Comparison of ENCODE assay signal across 8 cellular contexts in the genomic region with DNA sequence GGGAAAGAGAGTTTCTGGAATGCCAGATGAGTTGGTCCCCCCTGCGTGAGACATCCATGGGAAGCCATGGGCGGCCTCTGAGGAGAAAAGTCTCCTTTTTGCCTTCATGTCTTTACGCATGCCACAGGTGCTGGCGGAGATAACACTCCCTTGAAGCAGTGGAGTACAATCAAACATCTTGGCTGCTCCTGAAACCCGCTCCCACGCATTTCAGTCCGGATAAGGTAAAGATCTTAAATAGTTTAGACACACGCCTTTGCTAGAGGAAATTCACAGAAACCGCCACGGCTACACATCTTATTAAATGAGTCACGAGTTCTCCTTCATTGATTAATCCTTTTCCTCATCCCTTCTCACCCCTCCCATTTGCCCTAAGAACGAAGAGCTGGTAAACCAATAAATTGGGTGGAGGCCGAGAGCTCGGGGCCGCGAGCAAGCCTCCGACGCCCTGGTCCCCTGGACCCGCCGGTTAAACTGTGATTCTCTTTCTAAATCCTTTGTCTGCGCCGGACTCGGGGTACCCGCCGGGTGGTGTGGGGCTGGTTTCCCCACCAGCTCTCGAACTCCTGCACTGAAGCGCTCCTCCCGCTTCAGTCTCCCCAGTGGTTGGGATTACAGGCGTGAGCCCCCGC. TPM values are rescaled to one million over a fixed set of nuclear protein-coding genes. Genes with fewer than 3 reads are reported as not detected.
A peak's percentile ranks its signal among the peaks of the same experiment; 100 is the strongest.
DNase-seq lines count a peak whose midpoint lies in the region; ATAC-seq, FAIRE-seq and TF ChIP-seq lines count a peak whose summit lies in the region.

No MANE protein-coding gene starts in this region.

- H3K36me3 ChIP-seq in mesodermal cell (ENCODE audit: control insufficient read depth, insufficient read depth, low read length): no peaks in the 10 kb centered on the region

- no peaks in the 10 kb centered on the region for H3K9me3 Mint-ChIP-seq in stimulated activated naive CD8-positive, alpha-beta T cell treated with anti-CD3 and anti-CD28 coated beads, Interleukin-15, amount 100 ng/mL, for 72 hours

- peak; percentile 87 for DNase-seq in NCI-H82 (lab: John Stamatoyannopoulos, UW)
- DNase-seq in cardiac fibroblast (ENCODE audit: low read depth in 2 of 2): no peak
- no peak for DNase-seq in stimulated activated naive CD8-positive, alpha-beta T cell treated with anti-CD3 and anti-CD28 coated beads, Interleukin-15, amount 100 ng/mL, for 72 hours
- DNase-seq in KBM-7: no peak
- no peak for DNase-seq in cortex of kidney (lab: John Stamatoyannopoulos, UW)
- DNase-seq in frontal cortex (ENCODE audit: low spot score in 2 of 2): no peak

- peak overlapping the region; percentile 66 to 87 for H3K4me3 Mint-ChIP-seq in stimulated activated naive CD8-positive, alpha-beta T cell treated with anti-CD3 and anti-CD28 coated beads, Interleukin-15, amount 100 ng/mL, for 72 hours

- peaks cover 4% of the 10 kb centered on the region for H3K9me3 ChIP-seq in mesodermal cell (ENCODE audit: control insufficient read depth, low read length)

- H3K4me3 ChIP-seq in cardiac fibroblast (replicated peaks in 1 of 2; ENCODE audit: low read depth in 2 of 2, low read length in 2 of 2): peak overlapping the region; percentile 51 to 56
- H3K4me3 ChIP-seq in mesodermal cell (ENCODE audit: extremely low read depth, insufficient read depth, low read length, poor library complexity, severe bottlenecking): peak overlapping the region; percentile 58

- H3K27ac Mint-ChIP-seq in stimulated activated naive CD8-positive, alpha-beta T cell treated with anti-CD3 and anti-CD28 coated beads, Interleukin-15, amount 100 ng/mL, for 72 hours: peak overlapping the region in 1 of 2 donors; percentile 7

- H3K4me1 Mint-ChIP-seq in stimulated activated naive CD8-positive, alpha-beta T cell treated with anti-CD3 and anti-CD28 coated beads, Interleukin-15, amount 100 ng/mL, for 72 hours: peaks cover 7% of the 10 kb centered on the region

- peaks cover 8% of the 10 kb centered on the region for H3K4me1 ChIP-seq in mesodermal cell (ENCODE audit: control insufficient read depth, insufficient read depth, low read length, poor library complexity, severe bottlenecking)

- no peak for FAIRE-seq in frontal cortex (lab: Jason Lieb, UNC)

- TF ChIP-seq CTCF in 22Rv1 (IDR thresholded peaks at IDR 0.05) (no peak), cardiac fibroblast (IDR thresholded peaks at IDR 0.05; ENCODE audit: low read depth, low read length) (no peak)

- 37 to 49% methylated on average over 17 to 28 of the region's 30 CpGs for WGBS in mesodermal cell (ENCODE audit: insufficient coverage in 2 of 2), 2 experiments

- peaks cover 68% of the 10 kb centered on the region for H3K27me3 Mint-ChIP-seq in stimulated activated naive CD8-positive, alpha-beta T cell treated with anti-CD3 and anti-CD28 coated beads, Interleukin-15, amount 100 ng/mL, for 72 hours

- ATAC-seq in stimulated activated naive CD8-positive, alpha-beta T cell treated with anti-CD3 and anti-CD28 coated beads, Interleukin-15, amount 100 ng/mL, for 72 hours: peak; percentile 39

- peak overlapping the region; percentile 54 for H3K27ac ChIP-seq in 22Rv1
- H3K27ac ChIP-seq in mesodermal cell (ENCODE audit: low read depth, low read length, severe bottlenecking): no peak overlapping the region

- in situ Hi-C loops in KBM-7 (cut with MboI; ENCODE audit: low pct_unique_long_range_greater_than_20kb, low sequenced_read_pairs): no loop called here

RNA-seq across cellular contexts. Expression of gene ZNF669, which starts 6.6 kb away (rescaled TPM):
- polyA plus RNA-seq in mesodermal cell (2013, experiment 1 of 2): 11.2 TPM
- 10.3 TPM for polyA plus RNA-seq in mesodermal cell (2013, experiment 2 of 2)
- total RNA-seq in frontal cortex: 44.8 TPM

RNA-seq across cellular contexts. Expression of gene ZNF670, which starts 32.1 kb away (rescaled TPM):
- 7.5 TPM for polyA plus RNA-seq in mesodermal cell (2013, experiment 1 of 2)
- polyA plus RNA-seq in mesodermal cell (2013, experiment 2 of 2): 7.7 TPM
- total RNA-seq in frontal cortex: 25.3 TPM
